Comparison of ENCODE assay signal across 19 cellular contexts in genomic region chr20:8583209-8584106, GRCh38.
DNase-seq lines count a peak whose midpoint lies in the region; ATAC-seq, FAIRE-seq and TF ChIP-seq lines count a peak whose summit lies in the region.
"Had no signal": no experiment of that assay in that cellular context is flagged by ENCODE, and none has a peak within 500 bp of the region (broad histone marks: within the 10 kb centered on the region; RNA-seq: fewer than 3 reads in every experiment).

No MANE protein-coding gene starts in this region.

- H3K36me3 Mint-ChIP-seq in astrocyte (ENCODE audit: low read depth, unreplicated experiment) = no peaks in the 10 kb centered on the region
- H3K36me3 Mint-ChIP-seq: immature natural killer cell had no signal

- H3K9ac ChIP-seq in astrocyte (ENCODE audit: low read length) = no peak overlapping the region

- H3K27ac ChIP-seq in astrocyte (ENCODE audit: low read depth, low read length) = peak overlapping the region; percentile 15
- H3K27ac ChIP-seq: body of pancreas, thoracic aorta had no signal

- no peak for TF ChIP-seq CTCF in astrocyte (IDR thresholded peaks at IDR 0.05; ENCODE audit: insufficient read depth, low read depth, low read length)

- H2AFZ ChIP-seq in astrocyte (ENCODE audit: low read depth, low read length) = no peak overlapping the region

- H3K27me3 Mint-ChIP-seq in astrocyte (ENCODE audit: low read depth, unreplicated experiment) = no peaks in the 10 kb centered on the region

- no peaks in the 10 kb centered on the region for H3K9me3 ChIP-seq in astrocyte (ENCODE audit: insufficient read depth, low read depth, low read length)
- H3K9me3 ChIP-seq: body of pancreas, thoracic aorta had no signal

- intact Hi-C loops in head of caudate nucleus (cut with DNase I) = no loop called here

- DNase-seq in EH (ENCODE audit: low read depth) (peak; percentile 53), astrocyte (ENCODE audit: low read depth) (peak; percentile 65), head of caudate nucleus (peak in 29 of 42 donors; percentile 8 to 78 (median 38)), putamen (ENCODE audit: low spot score) (peak; percentile 63), NOMO-1 treated with dmso at 0.1 percent for 144 hours (lab: John Stamatoyannopoulos, UW; ENCODE audit: unreplicated experiment) (no peak), NCI-H2196 treated with DMSO at 0.1 percent for 48 hours (lab: John Stamatoyannopoulos, UW; ENCODE audit: unreplicated experiment) (no peak), RPMI8226 (no peak)
- DNase-seq: activated effector memory CD4-positive, alpha-beta T cell treated with anti-CD3 and anti-CD28 coated beads, Interleukin-2, amount 50 U/mL, for 16 hours; body of pancreas; effector memory CD4-positive, alpha-beta T cell; GF-D8; immature natural killer cell; NCI-H1436; NCI-H446; PC-3; posterior cingulate gyrus had no signal

- no peaks in the 10 kb centered on the region for H3K27me3 ChIP-seq in astrocyte (ENCODE audit: insufficient read depth, low read length)
- H3K27me3 ChIP-seq: body of pancreas had no signal

- H3K27ac Mint-ChIP-seq in astrocyte (ENCODE audit: unreplicated experiment) = peak overlapping the region; percentile 34

- H4K20me1 ChIP-seq in astrocyte (ENCODE audit: insufficient read depth, low read length) = no peaks in the 10 kb centered on the region

- FAIRE-seq in astrocyte (lab: Jason Lieb, UNC) = no peak
- FAIRE-seq: frontal cortex had no signal

- peak overlapping the region; percentile 37 for H3K4me2 ChIP-seq in astrocyte (ENCODE audit: low read length)

- ATAC-seq in GM19023 (IDR thresholded peaks at IDR 0.05; ENCODE audit: unreplicated experiment) = no peak
- ATAC-seq: body of pancreas, PC-3 had no signal

- H3K4me1 ChIP-seq in astrocyte (ENCODE audit: insufficient read depth, low read length) = no peaks in the 10 kb centered on the region

- no peaks in the 10 kb centered on the region for H3K36me3 ChIP-seq in astrocyte (ENCODE audit: insufficient read depth, low read length)
- H3K36me3 ChIP-seq: thoracic aorta had no signal

- no peak overlapping the region for H3K4me3 ChIP-seq in astrocyte (ENCODE audit: insufficient read depth, low read depth, low read length)
- H3K4me3 ChIP-seq: body of pancreas, thoracic aorta had no signal

- no peak overlapping the region for H3K4me3 Mint-ChIP-seq in astrocyte (ENCODE audit: unreplicated experiment)
- H3K4me3 Mint-ChIP-seq: immature natural killer cell had no signal

- no peaks in the 10 kb centered on the region for H3K9me3 Mint-ChIP-seq in astrocyte (ENCODE audit: unreplicated experiment)
- H3K9me3 Mint-ChIP-seq: immature natural killer cell had no signal

- no peaks in the 10 kb centered on the region for H3K79me2 ChIP-seq in astrocyte (ENCODE audit: insufficient read depth, low read length)

- H3K4me1 Mint-ChIP-seq in astrocyte (ENCODE audit: low read depth, unreplicated experiment) = peaks cover 9% of the 10 kb centered on the region

Comparison
In these comparisons a context has a peak if more than half of its experiments do, and no peak if none do; other contexts are left out.
1. DNase-seq: peak in EH (single experiment), astrocyte (single experiment), head of caudate nucleus (29 of 42) and putamen (single experiment); none in NOMO-1 treated with dmso at 0.1 percent for 144 hours (single experiment), NCI-H2196 treated with DMSO at 0.1 percent for 48 hours (single experiment) and RPMI8226 (single experiment).